15 cellular contexts compared by ENCODE assay signal in genomic region chr1:93977546-93977945, GRCh38.
DNase-seq lines count a peak whose midpoint lies in the region; FAIRE-seq and TF ChIP-seq lines count a peak whose summit lies in the region.
"Had no signal": no experiment of that assay in that cellular context is flagged by ENCODE, and none has a peak within 500 bp of the region (broad histone marks: within the 10 kb centered on the region; RNA-seq: fewer than 3 reads in every experiment).

No MANE protein-coding gene starts in this region.

- peak overlapping the region; percentile 52 for H3K4me2 ChIP-seq in mammary epithelial cell (ENCODE audit: insufficient read depth, low read depth, low read length)

- POLR2A ChIA-PET in CD8-positive, alpha-beta memory T cell (lab: Charles Lee): no interaction called here

- TF ChIP-seq CTCF in mammary epithelial cell (conservative IDR thresholded peaks at IDR 0.05 in 1 of 2, IDR thresholded peaks at IDR 0.05 in 1 of 2; ENCODE audit: extremely low read depth in 1 of 2, insufficient read depth in 1 of 2, low read depth in 1 of 2, low read length in 2 of 2): no peak

- no peak overlapping the region for H3K4me3 Mint-ChIP-seq in CD8-positive, alpha-beta memory T cell
- H3K4me3 Mint-ChIP-seq: activated naive CD8-positive, alpha-beta T cell treated with anti-CD3 and anti-CD28 coated beads, Interleukin-2, amount 10 ng/mL, durations not matched to agents 7 days and 5 days had no signal

- WGBS in mammary epithelial cell (ENCODE audit: low coverage, missing lambda C conversion rate): 44% methylated on average over 1 of the region's 1 CpG

- H3K27ac ChIP-seq in mammary epithelial cell (ENCODE audit: insufficient read depth, low read depth, low read length): peak overlapping the region; percentile 33
- H3K27ac ChIP-seq in CD8-positive, alpha-beta memory T cell (ENCODE audit: low read depth, low read length): no peak overlapping the region
- H3K27ac ChIP-seq: left ventricle myocardium inferior, spleen had no signal

- no peak for FAIRE-seq in frontal cortex (lab: Jason Lieb, UNC)
- FAIRE-seq: colon had no signal

- H3K4me3 ChIP-seq in mammary epithelial cell (replicated peaks in 1 of 3; ENCODE audit: insufficient read depth in 1 of 3, low read depth in 2 of 3, low read length in 3 of 3): no peak overlapping the region
- no peak overlapping the region for H3K4me3 ChIP-seq in CD8-positive, alpha-beta memory T cell (ENCODE audit: low read length)
- H3K4me3 ChIP-seq: left ventricle myocardium inferior, spleen had no signal

- no TSS peak for BruUV-seq in mammary epithelial cell (replicated peaks; lab: Mats Ljungman, UMichigan)

- H3K27me3 Mint-ChIP-seq in CD8-positive, alpha-beta memory T cell: peaks cover under 1 to 2% of the 10 kb centered on the region in 2 donors

- DNase-seq in Daoy (ENCODE audit: low read depth) (peak; percentile 76), NCI-H82 treated with DMSO at 0.1 percent for 48 hours (lab: John Stamatoyannopoulos, UW; ENCODE audit: unreplicated experiment) (peak; percentile 41), mammary epithelial cell (peak; percentile 79), iris pigment epithelial cell (ENCODE audit: low read depth) (peak; percentile 52), frontal cortex (ENCODE audit: low spot score in 2 of 2) (no peak), GM19238 (ENCODE audit: insufficient read length, low spot score) (no peak)
- no peak for DNase-seq in CD8-positive, alpha-beta memory T cell
- no peak for DNase-seq in stimulated activated CD4-positive, alpha-beta T cell treated with anti-CD3 and anti-CD28 coated beads, Interleukin-2, amount 100 ng/mL, for 24 hours
- DNase-seq: activated naive CD8-positive, alpha-beta T cell treated with anti-CD3 and anti-CD28 coated beads, Interleukin-2, amount 10 ng/mL, durations not matched to agents 7 days and 5 days; activated T-cell treated with anti-CD3 and anti-CD28 coated beads, Interleukin-2, amount 50 U/mL, for 48 hours; left ventricle myocardium inferior; NCI-H2171 treated with DMSO at 0.1 percent for 48 hours; spleen; stimulated activated naive CD4-positive, alpha-beta T cell had no signal

- no peak overlapping the region for H3K27ac Mint-ChIP-seq in CD8-positive, alpha-beta memory T cell
- H3K27ac Mint-ChIP-seq: activated naive CD8-positive, alpha-beta T cell treated with anti-CD3 and anti-CD28 coated beads, Interleukin-2, amount 10 ng/mL, durations not matched to agents 7 days and 5 days had no signal

- no peaks in the 10 kb centered on the region for H3K9me3 Mint-ChIP-seq in CD8-positive, alpha-beta memory T cell
- H3K9me3 Mint-ChIP-seq: activated naive CD8-positive, alpha-beta T cell treated with anti-CD3 and anti-CD28 coated beads, Interleukin-2, amount 10 ng/mL, durations not matched to agents 7 days and 5 days had no signal

- in situ Hi-C loops in mammary epithelial cell (cut with MboI; ENCODE audit: low sequenced_read_pairs in 2 of 2): no loop called here

- H3K4me1 ChIP-seq in mammary epithelial cell (ENCODE audit: insufficient read depth, low read length): peaks cover 52% of the 10 kb centered on the region
- H3K4me1 ChIP-seq in CD8-positive, alpha-beta memory T cell (ENCODE audit: insufficient read depth, low read length): no peaks in the 10 kb centered on the region

- peak overlapping the region; percentile 12 for H2AFZ ChIP-seq in mammary epithelial cell (ENCODE audit: low read depth, low read length)

- H3K4me1 Mint-ChIP-seq in CD8-positive, alpha-beta memory T cell: no peaks in the 10 kb centered on the region
- H3K4me1 Mint-ChIP-seq: activated naive CD8-positive, alpha-beta T cell treated with anti-CD3 and anti-CD28 coated beads, Interleukin-2, amount 10 ng/mL, durations not matched to agents 7 days and 5 days had no signal

- intact Hi-C loops in mammary epithelial cell (cut with micrococcal nuclease): no loop called here

- CTCF ChIA-PET in mammary epithelial cell (lab: Charles Lee; ENCODE audit: low non-redundant PET): no interaction called here
- CTCF ChIA-PET in CD8-positive, alpha-beta memory T cell (lab: Charles Lee): no interaction called here

- H4K20me1 ChIP-seq in mammary epithelial cell (ENCODE audit: insufficient read depth, low read length): no peaks in the 10 kb centered on the region

- dilution Hi-C loops in mammary epithelial cell (cut with HindIII; ENCODE audit: low sequenced_read_pairs): loop anchor here (5.0 kb wide), 2 partner anchors 45 to 60 kb away; no protein-coding TSS in a partner anchor

- H3K79me2 ChIP-seq in mammary epithelial cell (ENCODE audit: insufficient read depth, low read length): no peaks in the 10 kb centered on the region

- H3K36me3 Mint-ChIP-seq in CD8-positive, alpha-beta memory T cell: peaks cover 0 to 5% (median 0%) of the 10 kb centered on the region in 3 donors
- H3K36me3 Mint-ChIP-seq: activated naive CD8-positive, alpha-beta T cell treated with anti-CD3 and anti-CD28 coated beads, Interleukin-2, amount 10 ng/mL, durations not matched to agents 7 days and 5 days had no signal

- no peaks in the 10 kb centered on the region for H3K36me3 ChIP-seq in mammary epithelial cell (ENCODE audit: insufficient read depth, low read length)
- no peaks in the 10 kb centered on the region for H3K36me3 ChIP-seq in CD8-positive, alpha-beta memory T cell (ENCODE audit: insufficient read depth, low read length)
- H3K36me3 ChIP-seq: left ventricle myocardium inferior, spleen had no signal

- no peak overlapping the region for H3K9ac ChIP-seq in mammary epithelial cell (ENCODE audit: insufficient read depth, low read length)

- H3K27me3 ChIP-seq in mammary epithelial cell (ENCODE audit: insufficient read depth, low read length): no peaks in the 10 kb centered on the region
- no peaks in the 10 kb centered on the region for H3K27me3 ChIP-seq in CD8-positive, alpha-beta memory T cell (ENCODE audit: insufficient read depth, low read length, poor library complexity, severe bottlenecking)
- H3K27me3 ChIP-seq: spleen had no signal

- H3K9me3 ChIP-seq in mammary epithelial cell (replicated peaks; ENCODE audit: insufficient read depth, low read length): no peaks in the 10 kb centered on the region
- H3K9me3 ChIP-seq in CD8-positive, alpha-beta memory T cell (ENCODE audit: low read length): no peaks in the 10 kb centered on the region
- H3K9me3 ChIP-seq: left ventricle myocardium inferior, spleen had no signal

Comparison
In these comparisons a context has a peak if more than half of its experiments do, and no peak if none do; other contexts are left out.
1. DNase-seq: peak in Daoy (single experiment), NCI-H82 treated with DMSO at 0.1 percent for 48 hours (single experiment), mammary epithelial cell (single experiment) and iris pigment epithelial cell (single experiment); none in CD8-positive, alpha-beta memory T cell (0 of 5), frontal cortex (0 of 2), stimulated activated CD4-positive, alpha-beta T cell treated with anti-CD3 and anti-CD28 coated beads, Interleukin-2, amount 100 ng/mL, for 24 hours (0 of 2) and GM19238 (single experiment).